Comparison of ENCODE assay signal across 8 cellular contexts in the genomic region with DNA sequence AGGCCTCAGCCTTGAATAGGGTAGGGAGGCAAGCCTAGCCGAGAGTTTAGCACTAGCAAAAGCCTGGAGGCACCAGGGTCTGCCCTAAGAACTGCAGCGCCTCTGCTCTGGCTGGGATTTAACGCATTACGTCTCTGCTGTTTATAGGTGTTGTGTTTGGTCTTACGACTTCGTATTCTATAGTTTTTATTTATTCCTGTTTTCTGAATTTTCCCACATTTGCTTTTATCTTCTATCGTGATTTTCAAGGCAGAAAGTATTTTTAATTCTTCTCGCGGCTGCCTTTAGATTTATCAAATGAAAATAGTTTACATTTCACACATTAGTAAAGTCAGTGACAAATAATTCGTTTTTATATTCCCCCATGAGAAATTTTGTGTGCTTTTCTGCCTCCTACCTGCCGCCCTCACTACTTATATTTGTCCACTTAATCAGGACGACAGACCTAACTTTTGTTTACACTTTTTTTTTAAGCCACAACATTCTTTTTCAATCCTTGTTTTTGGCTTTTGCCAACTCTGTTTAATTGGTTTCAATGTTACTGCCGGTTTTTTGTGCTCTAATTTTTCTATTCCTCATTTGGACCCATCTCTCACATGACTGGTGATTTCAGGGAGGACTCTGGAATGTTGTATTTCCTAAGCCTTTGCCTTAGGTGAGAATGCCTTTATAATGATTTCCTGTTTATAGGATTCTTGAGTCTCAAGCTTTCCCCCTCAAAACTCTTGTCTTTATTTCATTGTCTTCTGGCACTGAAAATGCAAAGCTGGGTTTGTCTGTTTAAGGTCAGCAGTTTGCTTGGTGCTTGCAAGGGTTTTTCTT. TPM values are rescaled to one million over a fixed set of nuclear protein-coding genes. Genes with fewer than 3 reads are reported as not detected.
A peak's percentile ranks its signal among the peaks of the same experiment; 100 is the strongest.
DNase-seq lines count a peak whose midpoint lies in the region; ATAC-seq, FAIRE-seq and TF ChIP-seq lines count a peak whose summit lies in the region.

No MANE protein-coding gene starts in this region.

- no peak for ATAC-seq in right cardiac atrium
- no peak for ATAC-seq in omental fat pad (ENCODE audit: low FRiP score)
- ATAC-seq in left colon, result no peak

- H3K9me3 ChIP-seq in WERI-Rb-1 (ENCODE audit: severe bottlenecking) (no peaks in the 10 kb centered on the region), right cardiac atrium (ENCODE audit: control insufficient read depth, low read length) (no peaks in the 10 kb centered on the region), smooth muscle cell (replicated peaks; ENCODE audit: low read depth) (no peaks in the 10 kb centered on the region)

- H3K36me3 Mint-ChIP-seq in T-helper 2 cell treated with Interferon-gamma antibody and Interleukin-4, amounts not matched to agents 5 μg/mL and 100 μg/mL, for 36 hours (ENCODE audit: low read depth), result no peaks in the 10 kb centered on the region

- peak overlapping the region; percentile 84 for H3K4me3 Mint-ChIP-seq in T-helper 2 cell treated with Interferon-gamma antibody and Interleukin-4, amounts not matched to agents 5 μg/mL and 100 μg/mL, for 36 hours

- H3K27me3 ChIP-seq in WERI-Rb-1 (ENCODE audit: insufficient read depth, low read depth, severe bottlenecking) (no peaks in the 10 kb centered on the region), right cardiac atrium (ENCODE audit: control insufficient read depth, insufficient read depth) (no peaks in the 10 kb centered on the region), smooth muscle cell (ENCODE audit: low read depth) (no peaks in the 10 kb centered on the region)

- TF ChIP-seq CTCF in WERI-Rb-1 (IDR thresholded peaks at IDR 0.05; ENCODE audit: low read depth, low read length) (no peak), smooth muscle cell (IDR thresholded peaks at IDR 0.05; ENCODE audit: borderline replicate concordance, insufficient read depth, poor library complexity, severe bottlenecking) (no peak), omental fat pad (IDR thresholded peaks at IDR 0.05) (no peak)

- no peaks in the 10 kb centered on the region for H3K9me3 Mint-ChIP-seq in T-helper 2 cell treated with Interferon-gamma antibody and Interleukin-4, amounts not matched to agents 5 μg/mL and 100 μg/mL, for 36 hours

- H4K20me1 ChIP-seq in smooth muscle cell (ENCODE audit: low read depth), result no peaks in the 10 kb centered on the region

- H3K4me1 ChIP-seq in right cardiac atrium (ENCODE audit: control insufficient read depth, insufficient read depth, low read length), result no peaks in the 10 kb centered on the region
- peaks cover 17% of the 10 kb centered on the region for H3K4me1 ChIP-seq in smooth muscle cell (ENCODE audit: low read depth)

- intact Hi-C loops in right cardiac atrium (cut with DNase I) (no loop called here), left colon (cut with DNase I, micrococcal nuclease) (no loop called here)

- peaks cover 13% of the 10 kb centered on the region for H3K4me1 Mint-ChIP-seq in T-helper 2 cell treated with Interferon-gamma antibody and Interleukin-4, amounts not matched to agents 5 μg/mL and 100 μg/mL, for 36 hours (ENCODE audit: low read depth)

- peaks cover 46% of the 10 kb centered on the region for H3K27me3 Mint-ChIP-seq in T-helper 2 cell treated with Interferon-gamma antibody and Interleukin-4, amounts not matched to agents 5 μg/mL and 100 μg/mL, for 36 hours (ENCODE audit: low read depth)

- H3K9ac ChIP-seq in smooth muscle cell (ENCODE audit: low read depth), result peak overlapping the region; percentile 77

- H2AFZ ChIP-seq in smooth muscle cell (ENCODE audit: low read depth), result peak overlapping the region; percentile 98

- H3K27ac Mint-ChIP-seq in T-helper 2 cell treated with Interferon-gamma antibody and Interleukin-4, amounts not matched to agents 5 μg/mL and 100 μg/mL, for 36 hours, result no peak overlapping the region

- H3K4me3 ChIP-seq in WERI-Rb-1 (ENCODE audit: low read depth, low read length) (peak overlapping the region; percentile 97), right cardiac atrium (ENCODE audit: low read length) (peak overlapping the region; percentile 66), smooth muscle cell (peak overlapping the region; percentile 98)

- 15% methylated on average over 13 of the region's 13 CpGs for WGBS in right cardiac atrium
- WGBS in smooth muscle cell (ENCODE audit: low lambda C conversion rate), result 4% methylated on average over 13 of the region's 13 CpGs

- H3K36me3 ChIP-seq in WERI-Rb-1 (no peaks in the 10 kb centered on the region; the same call in none of the 2 replicates), smooth muscle cell (ENCODE audit: low read depth) (no peaks in the 10 kb centered on the region)

- H3K27ac ChIP-seq in WERI-Rb-1, result peak overlapping the region; percentile 71
- no peak overlapping the region for H3K27ac ChIP-seq in right cardiac atrium (ENCODE audit: low read length)
- H3K27ac ChIP-seq in smooth muscle cell (ENCODE audit: low read depth), result peak overlapping the region; percentile 30

- H3K79me2 ChIP-seq in smooth muscle cell (ENCODE audit: low read depth), result no peaks in the 10 kb centered on the region

- no peaks in the 10 kb centered on the region for H3F3A ChIP-seq in smooth muscle cell (ENCODE audit: low read depth)

- no peak for DNase-seq in T-helper 2 cell treated with Interferon-gamma antibody and Interleukin-4, amounts not matched to agents 5 μg/mL and 100 μg/mL, for 36 hours (ENCODE audit: low spot score)
- DNase-seq in T-helper 2 cell, result no peak
- DNase-seq in WERI-Rb-1, result peak; percentile 58
- no peak for DNase-seq in right cardiac atrium
- DNase-seq in smooth muscle cell (lab: John Stamatoyannopoulos, UW; ENCODE audit: unreplicated experiment), result no peak
- no peak for DNase-seq in omental fat pad (ENCODE audit: low spot score)
- no peak for DNase-seq in left colon
- DNase-seq in HTR-8/SVneo (ENCODE audit: insufficient read length, low spot score), result no peak

- peak overlapping the region; percentile 90 for H3K4me2 ChIP-seq in smooth muscle cell

- FAIRE-seq in HTR-8/SVneo (lab: Jason Lieb, UNC), result no peak

RNA-seq across cellular contexts. Expression of a gene that starts 1.3 kb away (rescaled TPM):
- total RNA-seq in right cardiac atrium, result 10 to 100 TPM; 14.1 to 26.9 (median 23.0) TPM
- 16.8 TPM for polyA plus RNA-seq in right cardiac atrium
- total RNA-seq in smooth muscle cell, result 3.6 and 6.9 TPM in 2 replicates
- 6.1 and 9.0 TPM in 2 replicates for polyA plus RNA-seq in smooth muscle cell
- total RNA-seq in omental fat pad, result 1 to 10 TPM; 5.5 to 8.5 (median 8.0) TPM
- 10 to 100 TPM in 1 of 2 donors, 1 to 10 TPM in 1; 5.5 to 10.9 TPM for total RNA-seq in left colon

RNA-seq across cellular contexts. Expression of a gene that starts 15.0 kb away (rescaled TPM):
- total RNA-seq in right cardiac atrium, result 10 to 100 TPM; 16.5 to 21.0 (median 18.8) TPM
- polyA plus RNA-seq in right cardiac atrium, result 16.8 TPM
- total RNA-seq in smooth muscle cell, result 17.2 and 24.2 TPM in 2 replicates
- 11.8 TPM in 2 replicates for polyA plus RNA-seq in smooth muscle cell
- 10 to 100 TPM; 14.9 to 24.6 (median 17.0) TPM for total RNA-seq in omental fat pad
- total RNA-seq in left colon, result 10 to 100 TPM; 15.4 to 16.5 TPM

RNA-seq across cellular contexts. Expression of a gene that starts 15.0 kb away (rescaled TPM):
- 1 to 10 TPM; 4.3 to 5.2 (median 4.4) TPM for total RNA-seq in right cardiac atrium
- polyA plus RNA-seq in right cardiac atrium, result 3.6 TPM
- 3.4 and 4.9 TPM in 2 replicates for total RNA-seq in smooth muscle cell
- 8.1 and 9.0 TPM in 2 replicates for polyA plus RNA-seq in smooth muscle cell
- 1 to 10 TPM; 4.6 to 6.4 (median 5.6) TPM for total RNA-seq in omental fat pad
- total RNA-seq in left colon, result 1 to 10 TPM; 6.6 to 6.8 TPM

RNA-seq across cellular contexts. Expression of a gene that starts 29.8 kb away (rescaled TPM):
- total RNA-seq in right cardiac atrium (10 to 100 TPM; 37.4 to 40.6 (median 38.9) TPM), smooth muscle cell (20.4 and 55.4 TPM in 2 replicates), omental fat pad (10 to 100 TPM; 61.5 to 76.5 (median 68.2) TPM), left colon (10 to 100 TPM; 50.4 to 70.3 TPM)
- polyA plus RNA-seq in right cardiac atrium (38.1 TPM), smooth muscle cell (48.0 and 66.6 TPM in 2 replicates)

RNA-seq across cellular contexts. Expression of a gene that starts 34.6 kb away (rescaled TPM):
- total RNA-seq in right cardiac atrium, result 10 to 100 TPM; 16.6 to 21.1 (median 17.0) TPM
- 21.8 TPM for polyA plus RNA-seq in right cardiac atrium
- total RNA-seq in smooth muscle cell, result 18.9 and 20.4 TPM in 2 replicates
- polyA plus RNA-seq in smooth muscle cell, result 51.6 and 55.8 TPM in 2 replicates
- 10 to 100 TPM; 32.0 to 42.9 (median 35.7) TPM for total RNA-seq in omental fat pad
- total RNA-seq in left colon, result 10 to 100 TPM; 44.8 to 46.3 TPM
